ENCODE assay signal across 12 cellular contexts in genomic region chr6:158219229-158219628, GRCh38. TPM values are rescaled to one million over a fixed set of nuclear protein-coding genes. Genes with fewer than 3 reads are reported as not detected.
DNase-seq lines count a peak whose midpoint lies in the region; ATAC-seq lines count a peak whose summit lies in the region.
"Had no signal": no experiment of that assay in that cellular context is flagged by ENCODE, and none has a peak within 500 bp of the region (broad histone marks: within the 10 kb centered on the region; RNA-seq: fewer than 3 reads in every experiment).

No MANE protein-coding gene starts in this region.

- DNase-seq in Caki2 (ENCODE audit: low read depth): peak; percentile 35
- peak; percentile 94 for DNase-seq in MV-4-11 (lab: John Stamatoyannopoulos, UW)
- peak; percentile 74 for DNase-seq in dedifferentiated amniotic fluid mesenchymal stem cell (ENCODE audit: extremely low spot score)
- peak; percentile 53 for DNase-seq in myocyte (ENCODE audit: low read depth)
- no peak for DNase-seq in HT-29 (ENCODE audit: low spot score)
- no peak for DNase-seq in DMS153 (lab: John Stamatoyannopoulos, UW)
- DNase-seq: activated T-cell treated with anti-CD3 and anti-CD28 coated beads, Interleukin-2, amount 50 U/mL, for 72 hours; NCI-H2227 treated with DMSO at 0.1 percent for 48 hours had no signal

- ATAC-seq in HG03280 (IDR thresholded peaks at IDR 0.05; ENCODE audit: unreplicated experiment): no peak
- ATAC-seq in HG02970 (IDR thresholded peaks at IDR 0.05; ENCODE audit: low FRiP score, unreplicated experiment): no peak
- ATAC-seq: activated T-cell treated with anti-CD3 and anti-CD28 coated beads, Interleukin-2, amount 50 U/mL, for 72 hours; sciatic nerve; stimulated activated effector memory CD8-positive, alpha-beta T cell treated with anti-CD3 and anti-CD28 coated beads, Interleukin-12 subunit alpha, Interleukin-12 subunit beta, amount 100 ng/mL, for 72 hours had no signal

- in situ Hi-C loops in Caki2 (cut with HindIII; ENCODE audit: low pct_unique_long_range_greater_than_20kb, low sequenced_read_pairs): no loop called here

RNA-seq across cellular contexts. Expression of gene GTF2H5, which starts 51.1 kb away (rescaled TPM):
- 8.0 and 19.2 TPM in 2 replicates for total RNA-seq in Caki2 (2014; rRNA removed; shearing (Covaris generic); ENCODE audit: low replicate concordance)
- total RNA-seq in myocyte: 4.0 and 5.0 TPM in 2 replicates
- polyA plus RNA-seq in myocyte (2012): 33.0 TPM
- total RNA-seq in HT-29 (2014; rRNA removed; shearing (Covaris generic)): 1.5 and 1.8 TPM in 2 replicates

RNA-seq across cellular contexts. Expression of gene SERAC1, which starts 51.2 kb away (rescaled TPM):
- 6.5 and 6.9 TPM in 2 replicates for total RNA-seq in Caki2 (2014; rRNA removed; shearing (Covaris generic); ENCODE audit: low replicate concordance)
- total RNA-seq in myocyte: 9.3 and 13.4 TPM in 2 replicates
- polyA plus RNA-seq in myocyte (2012): 8.7 TPM
- 1.1 and 3.1 TPM in 2 replicates for total RNA-seq in HT-29 (2014; rRNA removed; shearing (Covaris generic))

Comparison
In these comparisons a context has a peak if more than half of its experiments do, and no peak if none do; other contexts are left out.
1. DNase-seq: peak in Caki2 (single experiment), MV-4-11 (single experiment), dedifferentiated amniotic fluid mesenchymal stem cell (single experiment) and myocyte (single experiment); none in HT-29 (single experiment) and DMS153 (single experiment).